Comparison of ENCODE assay signal across 9 cellular contexts in the genomic region with DNA sequence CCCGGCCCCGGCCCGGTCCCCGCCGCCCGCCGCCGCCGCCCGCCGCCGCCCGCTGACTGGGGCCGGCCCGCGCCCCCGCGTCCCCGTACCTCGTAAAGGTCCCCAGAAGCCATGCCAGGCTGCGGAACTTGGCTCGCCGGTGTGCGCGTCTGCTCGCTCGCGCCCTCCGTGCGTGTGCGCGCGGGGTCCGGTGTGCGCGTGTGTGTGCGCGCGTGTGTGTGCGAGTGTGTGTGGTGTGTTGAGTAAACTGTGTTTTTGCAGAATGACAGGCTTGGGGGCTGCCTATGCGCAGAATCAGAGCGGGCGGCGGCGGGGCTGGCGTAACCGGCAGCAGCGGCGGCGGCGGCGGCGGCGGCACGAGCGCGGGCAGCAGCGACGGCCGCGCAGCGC. TPM values are rescaled to one million over a fixed set of nuclear protein-coding genes. Genes with fewer than 3 reads are reported as not detected.
DNase-seq lines count a peak whose midpoint lies in the region; ATAC-seq, FAIRE-seq and TF ChIP-seq lines count a peak whose summit lies in the region.
"Had no signal": no experiment of that assay in that cellular context is flagged by ENCODE, and none has a peak within 500 bp of the region (broad histone marks: within the 10 kb centered on the region; RNA-seq: fewer than 3 reads in every experiment).

No MANE protein-coding gene starts in this region.

- H3K9me3 ChIP-seq in HAP-1 (no peaks in the 10 kb centered on the region), NT2/D1 (ENCODE audit: insufficient read depth, low read length) (0 out of 2 replicates have a peak, but pooled peaks cover 5% of the 10 kb centered on the region), pancreas (no peaks in the 10 kb centered on the region)

- no peaks in the 10 kb centered on the region for H3K4me1 ChIP-seq in HAP-1
- H3K4me1 ChIP-seq in NT2/D1 (ENCODE audit: insufficient read depth, insufficient read length), result no peaks in the 10 kb centered on the region
- H3K4me1 ChIP-seq in pancreas, result no peaks in the 10 kb centered on the region

- no peak for TF ChIP-seq CTCF in pancreas (IDR thresholded peaks at IDR 0.05)

- in situ Hi-C loops in HAP-1 (cut with MboI; ENCODE audit: low sequenced_read_pairs), result loop anchor here (25.0 kb wide), 1 partner anchor 108 kb away; no protein-coding TSS in a partner anchor

- FAIRE-seq in pancreas (lab: Jason Lieb, UNC), result no peak
- FAIRE-seq: islet of Langerhans had no signal

- H3K27ac ChIP-seq in pancreas, result no peak overlapping the region

- peak overlapping the region; percentile 71 for H3K9ac ChIP-seq in NT2/D1 (ENCODE audit: insufficient read length, low read depth)

- H3K36me3 ChIP-seq in HAP-1 (replicated peaks), result no peaks in the 10 kb centered on the region
- H3K36me3 ChIP-seq in NT2/D1 (ENCODE audit: insufficient read depth, insufficient read length, low read length), result no peaks in the 10 kb centered on the region
- H3K36me3 ChIP-seq in pancreas, result no peaks in the 10 kb centered on the region

- ATAC-seq in pancreas, result peak; percentile 34 to 68 (median 58)

- H3K27me3 ChIP-seq in HAP-1 (ENCODE audit: low read depth), result peaks cover 26% of the 10 kb centered on the region
- peaks cover 25% of the 10 kb centered on the region for H3K27me3 ChIP-seq in NT2/D1 (ENCODE audit: insufficient read depth, insufficient read length)
- no peaks in the 10 kb centered on the region for H3K27me3 ChIP-seq in pancreas

- intact Hi-C loops in pancreas (cut with DNase I), result no loop called here

- 0 to 1% methylated on average over 29 to 62 of the region's 62 CpGs for WGBS in pancreas, 2 donors

- peak; percentile 26 for DNase-seq in GM04504 (ENCODE audit: low read depth)
- DNase-seq in HAP-1 (ENCODE audit: low spot score in 2 of 2), result peak in 1 of 2 experiments; percentile 45
- no peak for DNase-seq in NT2/D1 (ENCODE audit: low read depth, low spot score)
- peak; percentile 48 for DNase-seq in activated T-helper 9 cell treated with anti-CD3 and anti-CD28 coated beads, Interleukin-2, amount 50 U/mL, for 16 hours (ENCODE audit: low read depth)
- DNase-seq in foreskin melanocyte, result peak; percentile 14
- peak in 5 of 6 donors; percentile 39 to 75 (median 58) for DNase-seq in pancreas
- no peak for DNase-seq in NCI-H345 (lab: John Stamatoyannopoulos, UW)
- DNase-seq in HPDE6-E6E7 (ENCODE audit: extremely low spot score), result no peak

- H3K4me3 ChIP-seq in HAP-1 (peak overlapping the region; percentile 39), NT2/D1 (ENCODE audit: insufficient read length, low read depth) (peak overlapping the region; percentile 65), pancreas (peak overlapping the region; percentile 21 to 60 (median 51))

RNA-seq across cellular contexts. Expression of a gene that starts 0.3 kb away (rescaled TPM):
- total RNA-seq in pancreas, result 1 to 10 TPM; 2.3 to 7.1 (median 4.6) TPM
- polyA plus RNA-seq in pancreas, result 1 to 10 TPM in 1 of 2 donors, under 1 TPM in 1; 0.61 to 1.1 TPM

Comparison
In these comparisons a context has a peak if more than half of its experiments do, and no peak if none do; other contexts are left out.
1. DNase-seq: peak in GM04504 (single experiment), activated T-helper 9 cell treated with anti-CD3 and anti-CD28 coated beads, Interleukin-2, amount 50 U/mL, for 16 hours (single experiment), foreskin melanocyte (single experiment) and pancreas (5 of 6); none in NT2/D1 (single experiment), NCI-H345 (single experiment) and HPDE6-E6E7 (single experiment).
2. Peak in every context shown above with its lines, with median percentiles within 50 percentile points of each other: H3K4me3 ChIP-seq.